Comparison of ENCODE assay signal across 7 cellular contexts in genomic region chr19:2271516-2272103, GRCh38. TPM values are rescaled to one million over a fixed set of nuclear protein-coding genes. Genes with fewer than 3 reads are reported as not detected.
DNase-seq lines count a peak whose midpoint lies in the region; ATAC-seq, FAIRE-seq and TF ChIP-seq lines count a peak whose summit lies in the region.

No MANE protein-coding gene starts in this region.

- H3K4me3 Mint-ChIP-seq in nephron = peak overlapping the region; percentile 89 to 95 (median 92)

- DNase-seq in GM12892 (ENCODE audit: insufficient read length) = no peak
- DNase-seq in SJCRH30 = no peak
- DNase-seq in CD1c-positive myeloid dendritic cell (ENCODE audit: extremely low spot score) = no peak
- DNase-seq in COR-L47 (lab: John Stamatoyannopoulos, UW) = no peak

- ATAC-seq in HG03460 (IDR thresholded peaks at IDR 0.05; ENCODE audit: unreplicated experiment) = no peak

- H3K4me1 ChIP-seq in SJCRH30 (peaks cover 9% of the 10 kb centered on the region; the same call in 1 of the 2 replicates), ectodermal cell (ENCODE audit: control insufficient read depth, insufficient read depth, low read length) (peaks cover 11% of the 10 kb centered on the region)

- H3K9me3 Mint-ChIP-seq in nephron = no peaks in the 10 kb centered on the region

- H3K27me3 ChIP-seq in SJCRH30 (no peaks in the 10 kb centered on the region), ectodermal cell (ENCODE audit: control insufficient read depth, insufficient read depth, low read length, poor library complexity, severe bottlenecking) (no peaks in the 10 kb centered on the region)

- H3K36me3 Mint-ChIP-seq in nephron (ENCODE audit: low read depth) = peaks cover 21% of the 10 kb centered on the region

- no peak for TF ChIP-seq CTCF in nephron (IDR thresholded peaks at IDR 0.05; ENCODE audit: unreplicated experiment in 3 of 3)

- H3K36me3 ChIP-seq in SJCRH30 = peaks cover 36% of the 10 kb centered on the region
- peaks cover 6% of the 10 kb centered on the region for H3K36me3 ChIP-seq in ectodermal cell (ENCODE audit: control insufficient read depth, insufficient read depth, low read length)

- TF ChIP-seq POLR2A in GM12892 (IDR thresholded peaks at IDR 0.05; ENCODE audit: low read depth, low read length) = no peak; the same call in 1 of the 2 replicates

- H3K27ac Mint-ChIP-seq in nephron = peak overlapping the region; percentile 45 to 79 (median 61)

- no peaks in the 10 kb centered on the region for H3K9me3 ChIP-seq in SJCRH30 (replicated peaks)
- H3K9me3 ChIP-seq in ectodermal cell (ENCODE audit: control insufficient read depth, low read length) = no peaks in the 10 kb centered on the region

- WGBS in ectodermal cell, 2 experiments = 79 to 82% methylated on average over 27 of the region's 27 CpGs

- peaks cover 29% of the 10 kb centered on the region for H3K4me1 Mint-ChIP-seq in nephron

- H3K27me3 Mint-ChIP-seq in nephron (ENCODE audit: low read depth) = no peaks in the 10 kb centered on the region

- peak; percentile 56 for FAIRE-seq in GM12892 (lab: Jason Lieb, UNC)

- peak overlapping the region; percentile 100 for H3K4me3 ChIP-seq in SJCRH30
- H3K4me3 ChIP-seq in ectodermal cell (ENCODE audit: insufficient read depth, low read depth, low read length) = peak overlapping the region; percentile 99

- H3K27ac ChIP-seq in SJCRH30 (no peak overlapping the region), ectodermal cell (ENCODE audit: insufficient read depth, low read depth, low read length, poor library complexity, severe bottlenecking) (peak overlapping the region; percentile 31)

RNA-seq across cellular contexts. Expression of gene PEAK3, which starts 10.4 kb away (rescaled TPM):
- polyA plus RNA-seq in GM12892 (2012; ENCODE audit: missing spikeins) = 0.85 TPM
- 0.06 and 0.10 TPM in 2 replicates for total RNA-seq in SJCRH30 (2014; rRNA removed; shearing (Covaris generic))
- not detected for polyA plus RNA-seq in ectodermal cell (2013, experiment 1 of 4)
- not detected for polyA plus RNA-seq in ectodermal cell (2013, experiment 2 of 4)
- polyA plus RNA-seq in ectodermal cell (2013, experiment 3 of 4) = not detected
- not detected for polyA plus RNA-seq in ectodermal cell (2013, experiment 4 of 4)

RNA-seq across cellular contexts. Expression of gene JSRP1, which starts 15.4 kb away (rescaled TPM):
- 0.64 TPM for polyA plus RNA-seq in GM12892 (2012; ENCODE audit: missing spikeins)
- 40.1 and 50.2 TPM in 2 replicates for total RNA-seq in SJCRH30 (2014; rRNA removed; shearing (Covaris generic))
- polyA plus RNA-seq in ectodermal cell (2013, experiment 1 of 4) = not detected
- polyA plus RNA-seq in ectodermal cell (2013, experiment 2 of 4) = not detected
- polyA plus RNA-seq in ectodermal cell (2013, experiment 3 of 4) = not detected
- not detected for polyA plus RNA-seq in ectodermal cell (2013, experiment 4 of 4)

RNA-seq across cellular contexts. Expression of gene AMH, which starts 22.5 kb away (rescaled TPM):
- not detected for polyA plus RNA-seq in GM12892 (2012; ENCODE audit: missing spikeins)
- 6.9 and 11.5 TPM in 2 replicates for total RNA-seq in SJCRH30 (2014; rRNA removed; shearing (Covaris generic))
- polyA plus RNA-seq in ectodermal cell (2013, experiment 1 of 4) = 10.0 TPM
- polyA plus RNA-seq in ectodermal cell (2013, experiment 2 of 4) = 7.4 TPM
- 4.4 TPM for polyA plus RNA-seq in ectodermal cell (2013, experiment 3 of 4)
- 6.0 TPM for polyA plus RNA-seq in ectodermal cell (2013, experiment 4 of 4)

RNA-seq across cellular contexts. Expression of gene SF3A2, which starts 35.0 kb away (rescaled TPM):
- polyA plus RNA-seq in GM12892 (2012; ENCODE audit: missing spikeins) = 15.6 TPM
- 44.5 and 49.1 TPM in 2 replicates for total RNA-seq in SJCRH30 (2014; rRNA removed; shearing (Covaris generic))
- 126 TPM for polyA plus RNA-seq in ectodermal cell (2013, experiment 1 of 4)
- polyA plus RNA-seq in ectodermal cell (2013, experiment 2 of 4) = 121 TPM
- polyA plus RNA-seq in ectodermal cell (2013, experiment 3 of 4) = 127 TPM
- polyA plus RNA-seq in ectodermal cell (2013, experiment 4 of 4) = 127 TPM

RNA-seq across cellular contexts. Expression of gene PLEKHJ1, which starts 35.5 kb away (rescaled TPM):
- polyA plus RNA-seq in GM12892 (2012; ENCODE audit: missing spikeins) = 41.7 TPM
- 51.8 and 52.7 TPM in 2 replicates for total RNA-seq in SJCRH30 (2014; rRNA removed; shearing (Covaris generic))
- 97.9 TPM for polyA plus RNA-seq in ectodermal cell (2013, experiment 1 of 4)
- polyA plus RNA-seq in ectodermal cell (2013, experiment 2 of 4) = 94.4 TPM
- 94.8 TPM for polyA plus RNA-seq in ectodermal cell (2013, experiment 3 of 4)
- 99.3 TPM for polyA plus RNA-seq in ectodermal cell (2013, experiment 4 of 4)
